8 cellular contexts compared by ENCODE assay signal in genomic region chr5:7897014-7897600, GRCh38. TPM values are rescaled to one million over a fixed set of nuclear protein-coding genes. Genes with fewer than 3 reads are reported as not detected.
DNase-seq lines count a peak whose midpoint lies in the region; ATAC-seq, FAIRE-seq and TF ChIP-seq lines count a peak whose summit lies in the region.

No MANE protein-coding gene starts in this region.

- intact Hi-C loops in posterior vena cava (cut with DNase I), result no loop called here

- no peak overlapping the region for H3K4me3 ChIP-seq in foreskin fibroblast (ENCODE audit: low read depth in 1 of 2, low read length in 2 of 2)

- peak; percentile 61 for TF ChIP-seq CTCF in foreskin fibroblast (IDR thresholded peaks at IDR 0.05; ENCODE audit: low read depth, low read length)

- peak; percentile 58 for FAIRE-seq in HTR-8/SVneo (lab: Jason Lieb, UNC)

- peak; percentile 28 for DNase-seq in activated naive CD4-positive, alpha-beta T cell treated with Interleukin-2 at 50 U/mL for 16 hours
- DNase-seq in activated naive CD4-positive, alpha-beta T cell (lab: John Stamatoyannopoulos, UW), result no peak
- DNase-seq in HTR-8/SVneo (ENCODE audit: insufficient read length, low spot score) (peak; percentile 59), UCSD-AML1 (lab: John Stamatoyannopoulos, UW; ENCODE audit: unreplicated experiment) (peak; percentile 16), foreskin fibroblast (peak; percentile 49 to 71), posterior vena cava (ENCODE audit: low spot score) (no peak)

- ATAC-seq in GM21576 (IDR thresholded peaks at IDR 0.05; ENCODE audit: unreplicated experiment), result no peak
- no peak for ATAC-seq in HG03025 (IDR thresholded peaks at IDR 0.05; ENCODE audit: low FRiP score, unreplicated experiment)

RNA-seq across cellular contexts. Expression of gene MTRR, which starts 28.2 kb away (rescaled TPM):
- 10 to 100 TPM; 41.2 to 43.0 TPM for total RNA-seq in posterior vena cava

RNA-seq across cellular contexts. Expression of gene FASTKD3, which starts 28.3 kb away (rescaled TPM):
- total RNA-seq in posterior vena cava, result 1 to 10 TPM; 5.7 to 7.6 TPM

RNA-seq across cellular contexts. Expression of gene CFAP90, which starts 46.2 kb away (rescaled TPM):
- under 1 TPM in 1 of 2 donors, not detected in 1; 0.14 TPM for total RNA-seq in posterior vena cava

Comparison
In these comparisons a context has a peak if more than half of its experiments do, and no peak if none do; other contexts are left out.
1. DNase-seq: peak in activated naive CD4-positive, alpha-beta T cell treated with Interleukin-2 at 50 U/mL for 16 hours (single experiment), HTR-8/SVneo (single experiment), UCSD-AML1 (single experiment) and foreskin fibroblast (2 of 2); none in activated naive CD4-positive, alpha-beta T cell (0 of 4) and posterior vena cava (single experiment).